8 cellular contexts compared by ENCODE assay signal in genomic region chrX:38754102-38754790, GRCh38.
DNase-seq lines count a peak whose midpoint lies in the region; ATAC-seq and TF ChIP-seq lines count a peak whose summit lies in the region.

No MANE protein-coding gene starts in this region.

- intact Hi-C loops in tibial artery (cut with DNase I; ENCODE audit: low total_unique reads): loop anchor here (10.0 kb wide), 1 partner anchor 391 kb away; no protein-coding TSS in a partner anchor

- no peaks in the 10 kb centered on the region for H3K4me1 ChIP-seq in tibial artery

- no peak overlapping the region for H3K27ac ChIP-seq in tibial artery

- DNase-seq in SKM-1 (lab: John Stamatoyannopoulos, UW; ENCODE audit: unreplicated experiment) (peak; percentile 9), SKM-1 treated with dmso at 0.1 percent for 144 hours (lab: John Stamatoyannopoulos, UW; ENCODE audit: unreplicated experiment) (no peak), SHP77 treated with DMSO at 0.1 percent for 48 hours (lab: John Stamatoyannopoulos, UW) (peak; percentile 1), choroid plexus epithelial cell (ENCODE audit: low read depth) (peak; percentile 73), medulla oblongata (ENCODE audit: extremely low spot score) (peak; percentile 63), tibial artery (peak in 1 of 2 donors; percentile 23)

- H3K27me3 ChIP-seq in tibial artery: no peaks in the 10 kb centered on the region

- no peak for ATAC-seq in GM21423 (IDR thresholded peaks at IDR 0.05; ENCODE audit: unreplicated experiment)

- TF ChIP-seq CTCF in LNCAP (IDR thresholded peaks at IDR 0.05) (peak; percentile 49), choroid plexus epithelial cell (conservative IDR thresholded peaks at IDR 0.05; ENCODE audit: low read depth, low read length) (peak; percentile 62), tibial artery (IDR thresholded peaks at IDR 0.05) (peak; percentile 54 to 66)

- H3K9me3 ChIP-seq in tibial artery: no peaks in the 10 kb centered on the region

- H3K36me3 ChIP-seq in tibial artery: no peaks in the 10 kb centered on the region

- H3K4me3 ChIP-seq in choroid plexus epithelial cell (ENCODE audit: low read depth, low read length) (no peak overlapping the region), tibial artery (no peak overlapping the region)
